In genomic region chr2:200274116-200275075, GRCh38 we compare ENCODE assay signal across 1 cellular context.
TF ChIP-seq lines count a peak whose summit lies in the region.

No MANE protein-coding gene starts in this region.

TF ChIP-seq in H1, 55 proteins besides CTCF, POLR2A, EP300 and RAD21 (continued from another document):
- TF ChIP-seq RXRA (IDR thresholded peaks at IDR 0.05; ENCODE audit: insufficient read depth, low read depth, low read length): no peak
